ENCODE assay signal across 29 cellular contexts in the genomic region with DNA sequence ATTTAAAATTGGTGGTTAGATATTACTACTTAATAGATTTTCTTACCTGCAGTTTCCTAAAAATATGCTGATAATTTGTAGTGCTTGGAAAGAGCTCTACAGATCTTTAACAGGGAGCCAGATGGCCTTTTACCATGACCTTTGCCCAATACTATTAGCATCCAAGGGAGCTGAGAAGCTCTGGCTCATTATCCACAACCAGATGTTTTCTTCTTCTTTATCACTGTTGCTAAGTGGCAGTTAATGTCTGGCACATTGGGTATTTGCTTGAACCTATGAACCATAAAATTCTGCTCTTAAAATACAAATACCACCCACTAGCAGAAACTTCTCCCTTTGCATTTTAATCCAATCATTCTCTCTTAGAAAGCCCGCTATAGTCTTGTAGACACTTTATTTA.
DNase-seq lines count a peak whose midpoint lies in the region; ATAC-seq, FAIRE-seq and TF ChIP-seq lines count a peak whose summit lies in the region.
"Had no signal": no experiment of that assay in that cellular context is flagged by ENCODE, and none has a peak within 500 bp of the region (broad histone marks: within the 10 kb centered on the region; RNA-seq: fewer than 3 reads in every experiment).

No MANE protein-coding gene starts in this region.

- no peaks in the 10 kb centered on the region for H3K36me3 ChIP-seq in BE2C
- no peaks in the 10 kb centered on the region for H3K36me3 ChIP-seq in ascending aorta
- H3K36me3 ChIP-seq: left ventricle myocardium inferior, right atrium auricular region, thoracic aorta had no signal

- FAIRE-seq in islet of Langerhans (lab: Jason Lieb, UNC) = peak; percentile 98
- FAIRE-seq: G401.6, HepG2, urothelium cell line had no signal

- DNase-seq in BE2C (peak; percentile 69), NCI-H146 (lab: John Stamatoyannopoulos, UW) (peak; percentile 56), NCI-H526 treated with DMSO at 0.1 percent for 48 hours (lab: John Stamatoyannopoulos, UW) (peak; percentile 65), left ventricle myocardium superior (no peak), ascending aorta (ENCODE audit: low spot score in 2 of 2) (no peak), NCI-H1105 treated with DMSO at 0.1 percent for 48 hours (lab: John Stamatoyannopoulos, UW) (no peak)
- DNase-seq: activated CD4-positive, alpha-beta memory T cell treated with anti-CD3 and anti-CD28 coated beads for 36 hours; activated naive CD4-positive, alpha-beta T cell treated with Interleukin-2 at 50 U/mL for 16 hours; activated T-cell treated with anti-CD3 and anti-CD28 coated beads, Interleukin-2, amount 50 U/mL, for 72 hours; CD8-positive, alpha-beta T cell; effector memory CD8-positive, alpha-beta T cell; erythroblast; H9; Karpas-422; left ventricle myocardium inferior; NCI-H1436; stimulated activated CD4-positive, alpha-beta T cell treated with anti-CD3 and anti-CD28 coated beads, Interleukin-1b, Interleukin-23, amount 100 ng/mL, for 48 hours; stimulated activated naive CD8-positive, alpha-beta T cell treated with anti-CD3 and anti-CD28 coated beads, Interleukin-15, amount 100 ng/mL, for 72 hours; T-helper 2 cell had no signal

- ATAC-seq in left ventricle myocardium superior (no peak), HG03095 (IDR thresholded peaks at IDR 0.05; ENCODE audit: unreplicated experiment) (no peak)
- ATAC-seq: activated CD4-positive, CD25-positive, alpha-beta regulatory T cell treated with anti-CD3 and anti-CD28 coated beads, Interleukin-2, amount 50 U/mL, for 24 hours; activated T-cell treated with anti-CD3 and anti-CD28 coated beads, Interleukin-2, amount 50 U/mL, for 72 hours; CD8-positive, alpha-beta T cell; effector memory CD8-positive, alpha-beta T cell; HepG2; stimulated activated naive CD8-positive, alpha-beta T cell treated with anti-CD3 and anti-CD28 coated beads, Interleukin-15, amount 100 ng/mL, for 72 hours had no signal

- intact Hi-C loops in left ventricle myocardium superior (cut with micrococcal nuclease) (no loop called here), ascending aorta (cut with DNase I) (no loop called here)

- H3K27me3 ChIP-seq in BE2C (no peaks in the 10 kb centered on the region), ascending aorta (no peaks in the 10 kb centered on the region)
- H3K27me3 ChIP-seq: right atrium auricular region had no signal

- no peak overlapping the region for H3K27ac ChIP-seq in ascending aorta
- H3K27ac ChIP-seq: left ventricle myocardium inferior, parathyroid adenoma, right atrium auricular region, thoracic aorta had no signal

- H3K4me3 ChIP-seq in BE2C (ENCODE audit: low read depth, low read length) = no peak overlapping the region
- H3K4me3 ChIP-seq in ascending aorta = no peak overlapping the region
- H3K4me3 ChIP-seq: left ventricle myocardium inferior, right atrium auricular region, smooth muscle cell, thoracic aorta had no signal

- H3K9me3 ChIP-seq in BE2C (no peaks in the 10 kb centered on the region), ascending aorta (no peaks in the 10 kb centered on the region)
- H3K9me3 ChIP-seq: left ventricle myocardium inferior, right atrium auricular region, thoracic aorta had no signal

- peaks cover 26% of the 10 kb centered on the region for H3K4me1 ChIP-seq in BE2C
- no peaks in the 10 kb centered on the region for H3K4me1 ChIP-seq in ascending aorta
- H3K4me1 ChIP-seq: left ventricle myocardium inferior, parathyroid adenoma, right atrium auricular region had no signal

- TF ChIP-seq CTCF in BE2C (IDR thresholded peaks at IDR 0.05; ENCODE audit: low read depth, low read length) (no peak), ascending aorta (IDR thresholded peaks at IDR 0.05) (no peak)

Comparison
In these comparisons a context has a peak if more than half of its experiments do, and no peak if none do; other contexts are left out.
1. DNase-seq: peak in BE2C (single experiment), NCI-H146 (single experiment) and NCI-H526 treated with DMSO at 0.1 percent for 48 hours (single experiment); none in left ventricle myocardium superior (single experiment), ascending aorta (0 of 2) and NCI-H1105 treated with DMSO at 0.1 percent for 48 hours (single experiment).